In the genomic region with DNA sequence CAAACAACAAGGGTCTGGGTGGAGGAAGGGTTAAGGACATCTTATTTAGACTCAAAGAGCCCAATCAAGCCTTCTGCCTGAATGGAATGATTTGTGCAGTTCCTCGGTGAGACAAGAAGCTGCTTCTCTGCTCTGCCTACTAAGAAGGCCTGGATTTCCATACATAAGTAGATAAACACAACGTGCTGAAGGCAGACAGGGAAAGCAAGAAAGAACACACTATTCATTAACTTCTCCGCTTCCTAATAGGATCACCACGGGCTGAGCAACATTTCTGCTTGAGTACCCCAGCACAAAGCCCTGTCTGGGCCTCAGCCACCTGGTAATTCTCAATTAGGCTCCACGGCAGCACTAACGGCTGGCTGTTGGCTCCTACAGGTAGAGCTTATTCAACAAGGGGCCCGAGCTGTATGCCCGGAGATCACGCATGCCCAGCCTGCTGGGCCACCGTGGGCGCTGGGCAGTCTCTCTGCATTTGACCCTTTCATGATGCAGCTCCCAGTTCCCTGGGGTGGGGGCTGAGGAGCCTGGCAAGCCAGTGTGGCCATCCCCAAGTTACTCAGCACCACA, we compare ENCODE assay signal across 16 cellular contexts.
A peak's percentile ranks its signal among the peaks of the same experiment; 100 is the strongest.
DNase-seq lines count a peak whose midpoint lies in the region; ATAC-seq and TF ChIP-seq lines count a peak whose summit lies in the region.
"Had no signal": no experiment of that assay in that cellular context is flagged by ENCODE, and none has a peak within 500 bp of the region (broad histone marks: within the 10 kb centered on the region; RNA-seq: fewer than 3 reads in every experiment).

No MANE protein-coding gene starts in this region.

- DNase-seq in COLO668 (lab: John Stamatoyannopoulos, UW; ENCODE audit: unreplicated experiment), result peak; percentile 78
- DNase-seq in NCI-H82 treated with DMSO at 0.1 percent for 48 hours (lab: John Stamatoyannopoulos, UW; ENCODE audit: unreplicated experiment), result peak; percentile 84
- no peak for DNase-seq in immature natural killer cell
- no peak for DNase-seq in right atrium auricular region (ENCODE audit: low spot score)
- no peak for DNase-seq in NCI-H1436 treated with DMSO at 0.1 percent for 48 hours (lab: John Stamatoyannopoulos, UW)
- no peak for DNase-seq in cardiac septum (ENCODE audit: low spot score)
- DNase-seq: ACHN; activated CD4-positive, alpha-beta T cell treated with anti-CD3 and anti-CD28 coated beads, Interleukin-2, amount 50 U/mL, for 4 hours; body of pancreas; MV-4-11; SHP77 had no signal

- H3K4me3 ChIP-seq in right atrium auricular region, result no peak overlapping the region
- H3K4me3 ChIP-seq: body of pancreas, prostate gland, tibial nerve had no signal

- H3K27ac Mint-ChIP-seq in immature natural killer cell, result no peak overlapping the region
- H3K27ac Mint-ChIP-seq: activated T-helper 2 cell treated with anti-CD3 and anti-CD28 coated beads, Interferon-gamma antibody, Interleukin-2, Interleukin-4, amounts not matched to agents 10 μg/mL and 5 μg/mL and 100 μg/mL, durations not matched to agents 14 hours and 24 hours and 36 hours had no signal

- intact Hi-C loops in cardiac septum (cut with DNase I), result no loop called here

- no peaks in the 10 kb centered on the region for H3K36me3 Mint-ChIP-seq in immature natural killer cell

- H3K36me3 ChIP-seq in right atrium auricular region, result no peaks in the 10 kb centered on the region
- H3K36me3 ChIP-seq: prostate gland, tibial nerve had no signal

- no peaks in the 10 kb centered on the region for H3K9me3 Mint-ChIP-seq in immature natural killer cell

- H3K27me3 Mint-ChIP-seq in immature natural killer cell (ENCODE audit: low read depth in 3 of 3), result peaks cover 2 to 14% (median 13%) of the 10 kb centered on the region in 3 donors

- no peak for TF ChIP-seq CTCF in right atrium auricular region (IDR thresholded peaks at IDR 0.05)

- ATAC-seq in HG03354 (IDR thresholded peaks at IDR 0.05; ENCODE audit: poor library complexity, severe bottlenecking, unreplicated experiment), result peak; percentile 16
- ATAC-seq in GM21367 (IDR thresholded peaks at IDR 0.05; ENCODE audit: unreplicated experiment), result no peak
- ATAC-seq: body of pancreas had no signal

- peaks cover 0 to under 1% of the 10 kb centered on the region in 2 donors for H3K9me3 ChIP-seq in right atrium auricular region
- H3K9me3 ChIP-seq: body of pancreas, prostate gland had no signal

- no peaks in the 10 kb centered on the region for H3K27me3 ChIP-seq in right atrium auricular region
- H3K27me3 ChIP-seq: body of pancreas, tibial nerve had no signal

- no peaks in the 10 kb centered on the region for H3K4me1 ChIP-seq in right atrium auricular region
- H3K4me1 ChIP-seq: body of pancreas, prostate gland, tibial nerve had no signal

- H3K27ac ChIP-seq in right atrium auricular region, result no peak overlapping the region
- H3K27ac ChIP-seq: body of pancreas, prostate gland, tibial nerve had no signal

- peaks cover 5 to 25% of the 10 kb centered on the region in 2 donors for H3K4me1 Mint-ChIP-seq in immature natural killer cell

- H3K4me3 Mint-ChIP-seq in immature natural killer cell, result peak overlapping the region in 4 of 5 donors; percentile 46 to 73 (median 48)

Comparison
In these comparisons a context has a peak if more than half of its experiments do, and no peak if none do; other contexts are left out.
1. DNase-seq: peak in COLO668 (single experiment) and NCI-H82 treated with DMSO at 0.1 percent for 48 hours (single experiment); none in immature natural killer cell (0 of 3), right atrium auricular region (single experiment), NCI-H1436 treated with DMSO at 0.1 percent for 48 hours (single experiment) and cardiac septum (single experiment).